In the genomic region with DNA sequence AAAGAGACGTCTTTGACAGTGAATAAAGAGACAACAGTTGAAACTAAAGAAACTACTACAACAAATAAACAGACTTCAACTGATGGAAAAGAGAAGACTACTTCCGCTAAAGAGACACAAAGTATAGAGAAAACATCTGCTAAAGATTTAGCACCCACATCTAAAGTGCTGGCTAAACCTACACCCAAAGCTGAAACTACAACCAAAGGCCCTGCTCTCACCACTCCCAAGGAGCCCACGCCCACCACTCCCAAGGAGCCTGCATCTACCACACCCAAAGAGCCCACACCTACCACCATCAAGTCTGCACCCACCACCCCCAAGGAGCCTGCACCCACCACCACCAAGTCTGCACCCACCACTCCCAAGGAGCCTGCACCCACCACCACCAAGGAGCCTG, we compare ENCODE assay signal across 15 cellular contexts. TPM values are rescaled to one million over a fixed set of nuclear protein-coding genes. Genes with fewer than 3 reads are reported as not detected.
"Had no signal": no experiment of that assay in that cellular context is flagged by ENCODE, and none has a peak within 500 bp of the region (broad histone marks: within the 10 kb centered on the region; RNA-seq: fewer than 3 reads in every experiment).

No MANE protein-coding gene starts in this region.

- ATAC-seq: pancreas, SK-N-SH treated with all-trans-retinoic acid at 6 μM for 48 hours, T-helper 17 cell had no signal

- H3K27me3 Mint-ChIP-seq: activated B cell treated with CpG ODN at 0.5 μM for 24 hours, T-helper 17 cell had no signal

- DNase-seq: activated B cell treated with CpG ODN at 0.5 μM for 24 hours; dorsolateral prefrontal cortex; esophagus squamous epithelium; foreskin fibroblast; immature natural killer cell; pancreas; stimulated activated CD4-positive, alpha-beta T cell treated with anti-CD3 and anti-CD28 coated beads, Interleukin-4, amount 100 ng/mL, for 1 hour; stimulated activated CD8-positive, alpha-beta memory T cell treated with anti-CD3 and anti-CD28 coated beads, Interleukin-4, amount 100 ng/mL, for 48 hours; stomach; T-helper 17 cell; thyroid gland; uterus had no signal

- H3K4me3 Mint-ChIP-seq: activated B cell treated with CpG ODN at 0.5 μM for 24 hours, immature natural killer cell, T-helper 17 cell had no signal

- H3K4me1 Mint-ChIP-seq: activated B cell treated with CpG ODN at 0.5 μM for 24 hours had no signal

- H3K9me3 Mint-ChIP-seq: activated B cell treated with CpG ODN at 0.5 μM for 24 hours, immature natural killer cell had no signal

- H3K27ac Mint-ChIP-seq: activated B cell treated with CpG ODN at 0.5 μM for 24 hours, T-helper 17 cell had no signal

RNA-seq across cellular contexts. Expression of gene PRG4, which starts 10.5 kb away (rescaled TPM):
- total RNA-seq: activated B cell treated with CpG ODN at 0.5 μM for 24 hours, bronchial epithelial cell, myocyte had no signal
